ENCODE assay signal across 7 cellular contexts in the genomic region with DNA sequence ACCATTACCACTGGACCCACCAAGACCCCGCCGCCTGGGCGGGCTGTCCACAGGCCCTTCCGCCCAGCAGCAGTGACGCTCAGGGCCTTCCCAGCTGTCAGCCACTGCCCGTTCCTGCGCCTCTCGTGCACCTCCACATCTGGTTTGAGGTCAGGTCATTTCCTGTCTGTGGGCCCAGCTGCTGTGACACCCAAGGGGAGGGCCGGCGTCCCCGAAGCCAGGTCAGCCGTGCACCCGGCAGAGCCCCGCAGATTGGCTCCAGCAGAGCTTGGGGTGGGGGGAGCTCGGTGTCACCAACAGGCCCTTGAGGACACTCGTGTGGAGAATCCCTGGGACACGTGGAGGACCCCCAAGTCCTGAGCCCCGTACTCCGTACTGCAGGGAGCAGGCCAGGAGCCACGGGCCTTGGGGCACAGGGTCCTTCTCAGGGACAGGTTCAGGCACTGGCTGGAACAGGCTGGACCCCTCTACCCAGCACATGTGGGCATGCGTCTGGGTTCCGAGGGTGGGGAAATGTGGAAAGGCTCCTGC. TPM values are rescaled to one million over a fixed set of nuclear protein-coding genes. Genes with fewer than 3 reads are reported as not detected.
DNase-seq lines count a peak whose midpoint lies in the region; ATAC-seq and TF ChIP-seq lines count a peak whose summit lies in the region.
"Had no signal": no experiment of that assay in that cellular context is flagged by ENCODE, and none has a peak within 500 bp of the region (broad histone marks: within the 10 kb centered on the region; RNA-seq: fewer than 3 reads in every experiment).

No MANE protein-coding gene starts in this region.

- peaks cover 18% of the 10 kb centered on the region for H3K36me3 ChIP-seq in CD8-positive, alpha-beta T cell (ENCODE audit: insufficient read depth, low read length)

- peak in 5 of 7 experiments; percentile 22 to 64 (median 45) for DNase-seq in CD8-positive, alpha-beta T cell
- DNase-seq in HuH-7.5 (ENCODE audit: low spot score) (peak; percentile 39), NCI-H1694 treated with DMSO at 0.1 percent for 48 hours (lab: John Stamatoyannopoulos, UW) (no peak), cerebellar nuclear complex (lab: John Stamatoyannopoulos, UW) (no peak), SIG-M5 treated with dmso at 0.1 percent for 504 hours (lab: John Stamatoyannopoulos, UW; ENCODE audit: unreplicated experiment) (no peak)
- peak; percentile 49 to 61 (median 58) for DNase-seq in effector memory CD8-positive, alpha-beta T cell

- intact Hi-C loops in CD8-positive, alpha-beta T cell (cut with DNase I, micrococcal nuclease): no loop called here

- H3K4me1 ChIP-seq in CD8-positive, alpha-beta T cell (ENCODE audit: insufficient read depth, low read length): peaks cover 26% of the 10 kb centered on the region

- H3K36me3 Mint-ChIP-seq in CD8-positive, alpha-beta T cell: peaks cover 28% of the 10 kb centered on the region
- peaks cover 75% of the 10 kb centered on the region for H3K36me3 Mint-ChIP-seq in effector memory CD8-positive, alpha-beta T cell (ENCODE audit: insufficient read depth)

- no peaks in the 10 kb centered on the region for H3K9me3 ChIP-seq in CD8-positive, alpha-beta T cell (ENCODE audit: low read length)
- H3K9me3 ChIP-seq: neutrophil had no signal

- no peak overlapping the region for H3K27ac Mint-ChIP-seq in CD8-positive, alpha-beta T cell
- peak overlapping the region; percentile 44 to 79 for H3K27ac Mint-ChIP-seq in effector memory CD8-positive, alpha-beta T cell

- no peak for TF ChIP-seq CTCF in CD8-positive, alpha-beta T cell (IDR thresholded peaks at IDR 0.05)

- POLR2A ChIA-PET in CD8-positive, alpha-beta T cell (lab: Charles Lee): interaction anchor here (0.9 to 1.3 kb wide), 2 partner anchors 27 to 177 kb away, joined by 3 to 4 read pairs; partner anchors contain the start of gene TCF25

- ATAC-seq in CD8-positive, alpha-beta T cell: no peak
- peak; percentile 37 for ATAC-seq in effector memory CD8-positive, alpha-beta T cell (replicated peaks)

- H3K4me3 Mint-ChIP-seq in CD8-positive, alpha-beta T cell: no peak overlapping the region
- H3K4me3 Mint-ChIP-seq in effector memory CD8-positive, alpha-beta T cell: peak overlapping the region; percentile 33 to 61

- peaks cover 9% of the 10 kb centered on the region for H3K4me1 Mint-ChIP-seq in CD8-positive, alpha-beta T cell (ENCODE audit: low read depth)
- H3K4me1 Mint-ChIP-seq in effector memory CD8-positive, alpha-beta T cell (ENCODE audit: low read depth in 2 of 2): peaks cover 5 to 27% of the 10 kb centered on the region in 2 donors

- CTCF ChIA-PET in CD8-positive, alpha-beta T cell (lab: Charles Lee): interaction anchor here (1.0 to 16.6 kb wide), 5 partner anchors 97 to 456 kb away, joined by 3 to 352 read pairs (median 3); no protein-coding TSS in a partner anchor

- no peaks in the 10 kb centered on the region for H3K27me3 ChIP-seq in CD8-positive, alpha-beta T cell (ENCODE audit: insufficient read depth, low read length)
- H3K27me3 ChIP-seq: neutrophil had no signal

- H3K27me3 Mint-ChIP-seq in CD8-positive, alpha-beta T cell (ENCODE audit: low read depth): no peaks in the 10 kb centered on the region
- H3K27me3 Mint-ChIP-seq in effector memory CD8-positive, alpha-beta T cell: no peaks in the 10 kb centered on the region

- no peak overlapping the region for H3K27ac ChIP-seq in CD8-positive, alpha-beta T cell (ENCODE audit: low read depth, low read length)
- H3K27ac ChIP-seq: neutrophil had no signal

- H3K9me3 Mint-ChIP-seq in CD8-positive, alpha-beta T cell: no peaks in the 10 kb centered on the region
- H3K9me3 Mint-ChIP-seq in effector memory CD8-positive, alpha-beta T cell: no peaks in the 10 kb centered on the region

- no peak overlapping the region for H3K4me3 ChIP-seq in CD8-positive, alpha-beta T cell (ENCODE audit: low read depth, low read length)

RNA-seq across cellular contexts. Expression of gene SPATA2L, which starts 4.8 kb away (rescaled TPM):
- 10 to 100 TPM; 26.5 to 28.6 TPM for total RNA-seq in CD8-positive, alpha-beta T cell

RNA-seq across cellular contexts. Expression of gene CDK10, which starts 10.2 kb away (rescaled TPM):
- 10 to 100 TPM; 67.0 to 73.1 TPM for total RNA-seq in CD8-positive, alpha-beta T cell

RNA-seq across cellular contexts. Expression of gene VPS9D1, which starts 24.0 kb away (rescaled TPM):
- total RNA-seq in CD8-positive, alpha-beta T cell: 10 to 100 TPM; 15.7 to 15.9 TPM

RNA-seq across cellular contexts. Expression of gene ZNF276, which starts 24.7 kb away (rescaled TPM):
- 100 to 1,000 TPM; 127 to 130 TPM for total RNA-seq in CD8-positive, alpha-beta T cell

RNA-seq across cellular contexts. Expression of gene SPATA33, which starts 39.0 kb away (rescaled TPM):
- 1 to 10 TPM; 4.8 to 5.1 TPM for total RNA-seq in CD8-positive, alpha-beta T cell

Comparison
In these comparisons a context has a peak if more than half of its experiments do, and no peak if none do; other contexts are left out.
1. DNase-seq: peak in CD8-positive, alpha-beta T cell (5 of 7), HuH-7.5 (single experiment) and effector memory CD8-positive, alpha-beta T cell (3 of 3); none in NCI-H1694 treated with DMSO at 0.1 percent for 48 hours (single experiment), cerebellar nuclear complex (0 of 2) and SIG-M5 treated with dmso at 0.1 percent for 504 hours (single experiment).